ENCODE assay signal across 8 cellular contexts in genomic region chr16:30445408-30446202, GRCh38. TPM values are rescaled to one million over a fixed set of nuclear protein-coding genes. Genes with fewer than 3 reads are reported as not detected.
DNase-seq lines count a peak whose midpoint lies in the region; ATAC-seq and TF ChIP-seq lines count a peak whose summit lies in the region.

SEPHS2 (minus strand) TSS chr16:30445874; CDS start chr16:30445727, 147 bp downstream.

- no peaks in the 10 kb centered on the region for H3K27me3 ChIP-seq in adrenal gland
- H3K27me3 ChIP-seq in upper lobe of right lung, result no peaks in the 10 kb centered on the region

- peaks cover 38 to 50% (median 46%) of the 10 kb centered on the region in 3 donors for H3K4me1 Mint-ChIP-seq in T-cell

- H3K9me3 ChIP-seq in adrenal gland (replicated peaks in 1 of 3), result no peaks in the 10 kb centered on the region
- H3K9me3 ChIP-seq in upper lobe of right lung, result no peaks in the 10 kb centered on the region

- peaks cover 17% of the 10 kb centered on the region for H3K36me3 Mint-ChIP-seq in T-cell

- 0 to 2% (median 0%) methylated on average over 16 to 59 of the region's 59 CpGs for WGBS in adrenal gland, 4 donors

- H3K27ac Mint-ChIP-seq in T-cell, result peak within 1 kb of the TSS; percentile 93 to 96

- H3K4me1 ChIP-seq in adrenal gland (replicated peaks in 1 of 2) (peaks cover 11 to 25% of the 10 kb centered on the region in 2 donors), upper lobe of right lung (peaks cover 22% of the 10 kb centered on the region)

- H3K4me3 ChIP-seq in adrenal gland, result peak within 1 kb of the TSS; percentile 28 to 94 (median 77)
- peak within 1 kb of the TSS; percentile 86 for H3K4me3 ChIP-seq in upper lobe of right lung

- peak; percentile 88 to 92 for TF ChIP-seq POLR2A in adrenal gland (IDR thresholded peaks at IDR 0.05)

- H3K27ac ChIP-seq in adrenal gland, result peak within 1 kb of the TSS; percentile 70 to 96 (median 87)
- H3K27ac ChIP-seq in upper lobe of right lung, result peak within 1 kb of the TSS; percentile 97

- intact Hi-C loops in adrenal gland (cut with DNase I), result loop anchor here (5.0 to 10.0 kb wide), 2 partner anchors 79 to 82 kb away; partner anchors contain the start of gene ZNF768 (in 2 of the 2)
- intact Hi-C loops in left cardiac atrium (cut with DNase I), result loop anchor here in 1 of 2 donors (5.0 kb wide), 1 partner anchor 82 kb away; the partner anchor contains the start of gene ZNF768
- intact Hi-C loops in posterior vena cava (cut with DNase I), result loop anchor here in 1 of 2 donors (10.0 kb wide), 1 partner anchor 79 kb away; the partner anchor contains the start of gene ZNF768
- intact Hi-C loops in upper lobe of right lung (cut with DNase I), result no loop called here

- no peaks in the 10 kb centered on the region for H3K27me3 Mint-ChIP-seq in T-cell

- H3K9me3 Mint-ChIP-seq in T-cell, result peaks cover 0 to 3% (median 0%) of the 10 kb centered on the region in 3 donors

- CTCF ChIA-PET in T-cell (lab: Charles Lee), result interaction anchor here in 1 of 2 donors (1.6 to 2.5 kb wide), 2 partner anchors 16 to 30 kb away, joined by 4 to 10 read pairs; partner anchors contain the start of gene DCTPP1

- H3K36me3 ChIP-seq in adrenal gland (replicated peaks in 1 of 2) (no peaks in the 10 kb centered on the region), upper lobe of right lung (peaks cover 11% of the 10 kb centered on the region)

- ATAC-seq in HG02678 (IDR thresholded peaks at IDR 0.05; ENCODE audit: unreplicated experiment), result peak; percentile 88
- peak; percentile 96 to 97 (median 96) for ATAC-seq in T-cell (replicated peaks in 1 of 4)
- ATAC-seq in left cardiac atrium, result peak; percentile 97 to 98
- ATAC-seq in upper lobe of right lung, result peak; percentile 96

- POLR2A ChIA-PET in T-cell (lab: Charles Lee), result no interaction called here

- peak within 1 kb of the TSS; percentile 85 to 95 (median 90) for H3K4me3 Mint-ChIP-seq in T-cell

- DNase-seq in NCI-H1436 treated with DMSO at 0.1 percent for 48 hours (lab: John Stamatoyannopoulos, UW) (peak; percentile 89), T-cell (peak; percentile 88 to 99 (median 96)), adrenal gland (peak; percentile 97 to 100 (median 99)), left cardiac atrium (peak; percentile 98), posterior vena cava (ENCODE audit: low spot score) (peak; percentile 99), upper lobe of right lung (peak; percentile 97)

- peak; percentile 45; the same call in 2 of the 3 replicates for TF ChIP-seq CTCF in GM12872 (IDR thresholded peaks at IDR 0.05; ENCODE audit: insufficient read depth, low read depth, low read length)
- peak in 5 of 6 experiments; percentile 13 to 36 (median 26) for TF ChIP-seq CTCF in adrenal gland (IDR thresholded peaks at IDR 0.05)
- peak; percentile 45 for TF ChIP-seq CTCF in upper lobe of right lung (IDR thresholded peaks at IDR 0.05)

RNA-seq across cellular contexts. Expression of gene SEPHS2, which starts in this region (rescaled TPM):
- 10 to 100 TPM; 21.3 to 50.2 (median 47.8) TPM for total RNA-seq in T-cell
- total RNA-seq in adrenal gland, result 10 to 100 TPM; 33.1 to 60.5 (median 47.3) TPM
- 10 to 100 TPM; 18.9 to 54.5 (median 21.9) TPM for polyA plus RNA-seq in adrenal gland
- 10 to 100 TPM; 32.8 to 44.7 TPM for total RNA-seq in left cardiac atrium
- 10 to 100 TPM; 31.5 to 32.5 TPM for total RNA-seq in posterior vena cava
- 54.9 TPM for total RNA-seq in upper lobe of right lung

Comparison
In these comparisons a context has a peak if more than half of its experiments do, and no peak if none do; other contexts are left out.
1. Peak in every context shown above with its lines: DNase-seq, ATAC-seq, H3K4me3 ChIP-seq and H3K27ac ChIP-seq.